ENCODE assay signal across 8 cellular contexts in the genomic region with DNA sequence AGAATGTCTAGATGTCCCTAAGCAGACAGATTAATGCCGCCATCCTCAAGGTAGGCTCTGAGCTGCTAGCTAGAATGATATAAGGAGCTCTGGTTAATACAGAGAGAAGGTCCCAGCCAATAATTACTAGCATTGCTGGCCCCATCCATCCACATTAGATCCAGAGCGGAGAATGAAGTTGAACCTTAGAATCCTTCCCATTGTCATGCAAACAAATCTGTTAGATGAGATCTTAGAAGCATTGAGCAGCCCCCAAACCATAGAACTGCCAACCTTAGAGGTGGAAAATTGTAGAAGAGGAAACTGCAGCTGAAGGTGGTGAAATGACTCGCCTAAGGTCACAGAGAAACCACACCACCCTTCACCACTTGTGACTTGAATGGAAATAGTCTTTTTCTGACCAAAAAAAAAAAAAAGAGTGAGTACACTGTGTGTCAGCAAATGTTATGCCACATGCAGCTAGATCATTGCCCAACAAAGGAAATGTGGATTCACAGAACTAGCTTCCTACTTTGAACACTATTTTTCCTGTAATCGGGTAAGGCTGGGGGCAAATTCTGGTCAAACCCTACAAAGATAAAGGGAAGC.
DNase-seq lines count a peak whose midpoint lies in the region; ATAC-seq, FAIRE-seq and TF ChIP-seq lines count a peak whose summit lies in the region.

No MANE protein-coding gene starts in this region.

- TF ChIP-seq POLR2A in GM12878 (IDR thresholded peaks at IDR 0.05; ENCODE audit: low read depth, low read length): no peak
- no peak for TF ChIP-seq POLR2A in spleen (IDR thresholded peaks at IDR 0.05)

- CTCF ChIA-PET in GM12878 (lab: Yijun Ruan, JAX): interaction anchor here (0.6 to 3.6 kb wide), 14 partner anchors 10 to 334 kb away, joined by 3 to 29 read pairs (median 10); partner anchors contain the start of gene RBPJ

- H3K36me3 ChIP-seq in GM12878 (ENCODE audit: control insufficient read depth in 2 of 2, insufficient read depth in 2 of 2, low read length in 1 of 2) (no peaks in the 10 kb centered on the region), spleen (no peaks in the 10 kb centered on the region)

- H4K20me1 ChIP-seq in GM12878 (ENCODE audit: control insufficient read depth, insufficient read depth): no peaks in the 10 kb centered on the region

- TF ChIP-seq EP300 in GM12878 (IDR thresholded peaks at IDR 0.05; ENCODE audit: borderline replicate concordance in 1 of 2, control insufficient read depth in 1 of 2, low read depth in 2 of 2, low read length in 2 of 2): peak; percentile 70 to 90

- in situ Hi-C loops in GM12878 (cut with MboI): no loop called here

- H3K27me3 ChIP-seq in GM12878 (replicated peaks in 1 of 2; ENCODE audit: control insufficient read depth in 2 of 2, insufficient read depth in 2 of 2, low read length in 1 of 2) (no peaks in the 10 kb centered on the region), spleen (replicated peaks in 1 of 7) (peaks cover 0 to 2% (median 0%) of the 10 kb centered on the region in 7 donors)

- no peak overlapping the region; the same call in 1 of the 2 replicates for H3K9ac ChIP-seq in GM12878 (ENCODE audit: control insufficient read depth, insufficient read depth, low read length)

- peaks cover 7% of the 10 kb centered on the region; the same call in 2 of the 3 replicates for H3K9me3 ChIP-seq in GM12878 (replicated peaks; ENCODE audit: control insufficient read depth, insufficient read depth, low read length)
- peaks cover 0 to 8% (median 0%) of the 10 kb centered on the region in 8 donors for H3K9me3 ChIP-seq in spleen

- TF ChIP-seq RAD21 in GM12878 (IDR thresholded peaks at IDR 0.05; ENCODE audit: insufficient read depth, low read depth, low read length): no peak

- TF ChIP-seq CTCF in GM12864 (IDR thresholded peaks at IDR 0.05; ENCODE audit: low read depth, low read length, missing control alignments) (no peak), GM12878 (IDR thresholded peaks at IDR 0.05 in 2 of 3, conservative IDR thresholded peaks at IDR 0.05 in 1 of 3; ENCODE audit: control insufficient read depth in 2 of 3, extremely low read depth in 1 of 3, insufficient read depth in 1 of 3, low read depth in 3 of 3, low read length in 3 of 3) (no peak), spleen (IDR thresholded peaks at IDR 0.05 in 8 of 11, conservative IDR thresholded peaks at IDR 0.05 in 3 of 11) (no peak)

- peak; percentile 71 for FAIRE-seq in GM12878 (lab: Jason Lieb, UNC)

- H3K4me3 ChIP-seq in GM12864 (ENCODE audit: low read depth, low read length) (no peak overlapping the region), GM12878 (no peak overlapping the region), spleen (peak overlapping the region in 1 of 8 donors; percentile 49)

- H2AFZ ChIP-seq in GM12878 (ENCODE audit: control insufficient read depth, low read depth, low read length): no peak overlapping the region

- intact Hi-C loops in GM12878 (cut with micrococcal nuclease; ENCODE audit: unreplicated experiment): no loop called here
- intact Hi-C loops in spleen (cut with DNase I; ENCODE audit: low total_unique reads): no loop called here

- SMC1A ChIA-PET in GM12878 (lab: Charles Lee; ENCODE audit: uncharacterized antibody, unreplicated experiment): interaction anchor here (0.6 to 4.1 kb wide), 21 partner anchors 7 to 334 kb away, joined by 3 to 37 read pairs (median 5); partner anchors contain the start of genes RBPJ and SMIM20

- whole genome bisulfite sequencing in GM12878 (ENCODE audit: insufficient coverage, insufficient replicate concordance, low lambda C conversion rate, missing lambda C conversion rate): 1% methylated on average over 4 of the region's 4 CpGs
- WGBS in spleen, 5 donors: 52 to 62% (median 54%) methylated on average over 4 of the region's 4 CpGs

- DNase-seq in GM12864 (ENCODE audit: low read depth): peak; percentile 86
- peak; percentile 18 for DNase-seq in KG1 (lab: John Stamatoyannopoulos, UW)
- peak; percentile 84 for DNase-seq in GM12878 (ENCODE audit: low read depth, low spot score)
- no peak for DNase-seq in spleen
- DNase-seq in 8988T: no peak
- no peak for DNase-seq in NCI-H2029 treated with DMSO at 0.1 percent for 48 hours (lab: John Stamatoyannopoulos, UW)
- no peak for DNase-seq in NCI-H774 (lab: John Stamatoyannopoulos, UW)

- H3K4me2 ChIP-seq in GM12878 (ENCODE audit: control insufficient read depth, insufficient read depth): peak overlapping the region; percentile 87

- RAD21 ChIA-PET in GM12878 (lab: Charles Lee; ENCODE audit: unreplicated experiment): interaction anchor here (0.7 to 4.1 kb wide), 14 partner anchors 9 to 296 kb away, joined by 3 to 37 read pairs (median 6); partner anchors contain the start of gene RBPJ

- ATAC-seq in GM21529 (IDR thresholded peaks at IDR 0.05; ENCODE audit: unreplicated experiment): peak; percentile 84
- peak; percentile 75 for ATAC-seq in GM12878

- no TSS peak for BruUV-seq in GM12878 (replicated peaks; lab: Mats Ljungman, UMichigan)

- peaks cover 35% of the 10 kb centered on the region for H3K4me1 ChIP-seq in GM12878 (ENCODE audit: control insufficient read depth, insufficient read depth, low read length)
- peaks cover 0 to 73% (median 16%) of the 10 kb centered on the region in 6 donors for H3K4me1 ChIP-seq in spleen

- H3K27ac ChIP-seq in GM12878 (ENCODE audit: control insufficient read depth, insufficient read depth) (peak overlapping the region; percentile 57), spleen (peak overlapping the region; percentile 40 to 92 (median 78))

- no peaks in the 10 kb centered on the region for H3K79me2 ChIP-seq in GM12878 (ENCODE audit: control insufficient read depth, insufficient read depth, low read length)

- POLR2A ChIA-PET in GM12878 (lab: Charles Lee): interaction anchor here (0.5 to 2.8 kb wide), 6 partner anchors 11 to 1085 kb away, joined by 3 to 8 read pairs (median 4); no protein-coding TSS in a partner anchor

TF ChIP-seq in GM12878, 131 proteins besides CTCF, POLR2A, EP300 and RAD21 (continues in another document):
- TF ChIP-seq ATF7 (IDR thresholded peaks at IDR 0.05; ENCODE audit: low read depth) (peak; percentile 69), STAT3 (IDR thresholded peaks at IDR 0.05; ENCODE audit: low read depth, low read length) (no peak), HCFC1 (IDR thresholded peaks at IDR 0.05; ENCODE audit: low read length) (no peak), MXI1 (IDR thresholded peaks at IDR 0.05; ENCODE audit: low read depth, low read length) (no peak), MYC (IDR thresholded peaks at IDR 0.05; ENCODE audit: insufficient read depth, insufficient read length, insufficient replicate concordance, low read length, severe bottlenecking) (no peak), GABPA (IDR thresholded peaks at IDR 0.05; ENCODE audit: low read depth) (0 out of 2 replicates have a peak, but pooled peaks have one; percentile 47), HDGF (IDR thresholded peaks at IDR 0.05) (no peak), CEBPB (IDR thresholded peaks at IDR 0.05; ENCODE audit: borderline replicate concordance in 1 of 2, low read depth in 2 of 2, low read length in 2 of 2) (peak in 1 of 2 experiments; percentile 47; a peak in 1 of 4 replicates), ESRRA (IDR thresholded peaks at IDR 0.05; ENCODE audit: low read length) (no peak), MTA2 (IDR thresholded peaks at IDR 0.05; ENCODE audit: low read depth) (peak; percentile 70), STAT1 (conservative IDR thresholded peaks at IDR 0.05) (no peak), KDM1A (IDR thresholded peaks at IDR 0.05; ENCODE audit: borderline replicate concordance) (no peak), KAT2A (conservative IDR thresholded peaks at IDR 0.05; ENCODE audit: control insufficient read depth, low read depth, low read length) (no peak), SUPT20H (IDR thresholded peaks at IDR 0.05; ENCODE audit: borderline replicate concordance, control insufficient read depth, low read depth, low read length) (no peak), TCF7 (IDR thresholded peaks at IDR 0.05; ENCODE audit: borderline replicate concordance) (peak; percentile 46; the same call in 1 of the 2 replicates), SIX5 (IDR thresholded peaks at IDR 0.05; ENCODE audit: low read depth, low read length, severe bottlenecking) (no peak)
- TF ChIP-seq, protein P1, sequence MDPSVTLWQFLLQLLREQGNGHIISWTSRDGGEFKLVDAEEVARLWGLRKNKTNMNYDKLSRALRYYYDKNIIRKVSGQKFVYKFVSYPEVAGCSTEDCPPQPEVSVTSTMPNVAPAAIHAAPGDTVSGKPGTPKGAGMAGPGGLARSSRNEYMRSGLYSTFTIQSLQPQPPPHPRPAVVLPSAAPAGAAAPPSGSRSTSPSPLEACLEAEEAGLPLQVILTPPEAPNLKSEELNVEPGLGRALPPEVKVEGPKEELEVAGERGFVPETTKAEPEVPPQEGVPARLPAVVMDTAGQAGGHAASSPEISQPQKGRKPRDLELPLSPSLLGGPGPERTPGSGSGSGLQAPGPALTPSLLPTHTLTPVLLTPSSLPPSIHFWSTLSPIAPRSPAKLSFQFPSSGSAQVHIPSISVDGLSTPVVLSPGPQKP (IDR thresholded peaks at IDR 0.05; ENCODE audit: low read depth, low read length): no peak
- TF ChIP-seq, protein P2, sequence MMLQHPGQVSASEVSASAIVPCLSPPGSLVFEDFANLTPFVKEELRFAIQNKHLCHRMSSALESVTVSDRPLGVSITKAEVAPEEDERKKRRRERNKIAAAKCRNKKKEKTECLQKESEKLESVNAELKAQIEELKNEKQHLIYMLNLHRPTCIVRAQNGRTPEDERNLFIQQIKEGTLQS (IDR thresholded peaks at IDR 0.05; ENCODE audit: borderline replicate concordance, extremely low read depth, low read depth, low read length): no peak
- TF ChIP-seq, protein P3, sequence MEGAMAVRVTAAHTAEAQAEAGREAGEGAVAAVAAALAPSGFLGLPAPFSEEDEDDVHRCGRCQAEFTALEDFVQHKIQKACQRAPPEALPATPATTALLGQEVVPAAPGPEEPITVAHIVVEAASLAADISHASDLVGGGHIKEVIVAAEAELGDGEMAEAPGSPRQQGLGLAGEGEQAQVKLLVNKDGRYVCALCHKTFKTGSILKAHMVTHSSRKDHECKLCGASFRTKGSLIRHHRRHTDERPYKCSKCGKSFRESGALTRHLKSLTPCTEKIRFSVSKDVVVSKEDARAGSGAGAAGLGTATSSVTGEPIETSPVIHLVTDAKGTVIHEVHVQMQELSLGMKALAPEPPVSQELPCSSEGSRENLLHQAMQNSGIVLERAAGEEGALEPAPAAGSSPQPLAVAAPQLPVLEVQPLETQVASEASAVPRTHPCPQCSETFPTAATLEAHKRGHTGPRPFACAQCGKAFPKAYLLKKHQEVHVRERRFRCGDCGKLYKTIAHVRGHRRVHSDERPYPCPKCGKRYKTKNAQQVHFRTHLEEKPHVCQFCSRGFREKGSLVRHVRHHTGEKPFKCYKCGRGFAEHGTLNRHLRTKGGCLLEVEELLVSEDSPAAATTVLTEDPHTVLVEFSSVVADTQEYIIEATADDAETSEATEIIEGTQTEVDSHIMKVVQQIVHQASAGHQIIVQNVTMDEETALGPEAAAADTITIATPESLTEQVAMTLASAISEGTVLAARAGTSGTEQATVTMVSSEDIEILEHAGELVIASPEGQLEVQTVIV (IDR thresholded peaks at IDR 0.05; ENCODE audit: borderline replicate concordance, partially characterized antibody): no peak

Comparison
In these comparisons a context has a peak if more than half of its experiments do, and no peak if none do; other contexts are left out.
1. DNase-seq: peak in GM12864 (single experiment), KG1 (single experiment) and GM12878 (single experiment); none in spleen (single experiment), 8988T (single experiment), NCI-H2029 treated with DMSO at 0.1 percent for 48 hours (single experiment) and NCI-H774 (single experiment).